Comparison of ENCODE assay signal across 8 cellular contexts in the genomic region with DNA sequence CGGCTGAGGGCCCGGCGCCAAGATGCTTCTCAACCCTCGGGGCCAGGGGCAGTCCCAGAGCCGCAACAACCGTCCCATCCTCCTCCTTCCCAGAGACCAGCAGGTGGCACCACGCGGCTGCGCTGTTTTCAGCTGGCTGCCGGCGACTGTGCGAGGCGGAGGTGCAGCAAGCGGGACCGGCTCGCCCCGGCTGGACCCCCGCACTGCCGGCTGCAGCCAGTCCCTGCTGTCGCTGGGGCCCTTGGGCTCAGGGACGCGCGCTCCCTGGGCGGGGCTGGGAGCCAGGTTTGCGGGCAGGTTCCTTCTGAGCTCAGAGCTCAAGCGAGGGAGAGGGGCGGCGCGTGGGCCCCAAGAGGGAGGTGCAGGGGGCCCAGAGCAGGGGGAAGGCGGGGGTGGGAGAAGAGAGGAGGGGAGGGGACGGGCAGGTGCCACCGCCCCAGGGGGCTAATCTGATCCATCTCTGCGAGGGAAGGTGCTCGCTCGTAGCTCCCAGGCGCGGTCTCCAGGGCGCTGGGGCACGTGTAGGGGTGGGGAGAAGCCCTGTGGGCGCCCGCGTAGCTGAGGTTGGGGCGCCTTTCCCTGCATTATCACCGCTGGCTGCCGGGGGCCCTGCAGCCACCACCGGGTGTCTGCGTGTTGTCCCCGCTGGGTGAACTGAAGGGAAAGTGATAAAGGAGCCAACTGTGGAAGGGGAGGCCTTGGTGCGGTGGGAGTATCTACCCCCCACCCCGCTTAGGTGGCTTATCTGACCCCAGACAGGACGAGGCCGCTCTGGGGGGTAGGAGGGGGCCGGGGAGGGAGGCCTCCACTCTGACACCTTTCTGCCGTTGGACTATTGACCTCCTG. TPM values are rescaled to one million over a fixed set of nuclear protein-coding genes. Genes with fewer than 3 reads are reported as not detected.
A peak's percentile ranks its signal among the peaks of the same experiment; 100 is the strongest.
DNase-seq lines count a peak whose midpoint lies in the region; ATAC-seq, FAIRE-seq and TF ChIP-seq lines count a peak whose summit lies in the region.

No MANE protein-coding gene starts in this region.

- ATAC-seq in GM23338: peak; percentile 88
- no peak for ATAC-seq in GM19452 (IDR thresholded peaks at IDR 0.05; ENCODE audit: unreplicated experiment)

- no peak overlapping the region for H3K23ac ChIP-seq in H1 (ENCODE audit: insufficient read length)

- H3K56ac ChIP-seq in H1 (replicated peaks; ENCODE audit: insufficient read length, low read depth, low read length): no peak overlapping the region

- H3K4me1 Mint-ChIP-seq in CD14-positive monocyte: peaks cover 41% of the 10 kb centered on the region
- H3K4me1 Mint-ChIP-seq in GM23338: peaks cover 44% of the 10 kb centered on the region

- 0 out of 7 replicates have a peak overlapping the region, but pooled peaks of 1 of the 4 experiments have one; percentile 7 for H3K9ac ChIP-seq in H1 (replicated peaks in 1 of 4; ENCODE audit: extremely low read depth in 1 of 4, low read depth in 3 of 4, low read length in 3 of 4)

- H3K79me2 ChIP-seq in GM23338 (replicated peaks; ENCODE audit: insufficient read depth) (no peaks in the 10 kb centered on the region), H1 (ENCODE audit: control insufficient read depth in 1 of 2, insufficient read depth in 2 of 2, low read length in 2 of 2) (no peaks in the 10 kb centered on the region)

- H3K36me3 ChIP-seq in GM23338 (ENCODE audit: insufficient read depth) (peaks cover 17% of the 10 kb centered on the region), H1 (ENCODE audit: control insufficient read depth in 2 of 4, insufficient read depth in 4 of 4, low read length in 3 of 4) (peaks cover 2 to 25% (median 19%) of the 10 kb centered on the region in 4 experiments; a peak in 6 of 8 replicates), mesodermal cell (ENCODE audit: control insufficient read depth, insufficient read depth, low read length) (peaks cover 30% of the 10 kb centered on the region)

- H2BK120ac ChIP-seq in H1 (replicated peaks; ENCODE audit: low read depth, low read length): no peak overlapping the region

- peaks cover 1 to 2% (median 1%) of the 10 kb centered on the region in 3 donors for H3K27me3 Mint-ChIP-seq in CD14-positive monocyte (ENCODE audit: low read depth in 3 of 3)
- H3K27me3 Mint-ChIP-seq in GM23338 (ENCODE audit: insufficient read depth, low read depth, poor library complexity): peaks cover 11% of the 10 kb centered on the region

- peak in 1 of 2 experiments; percentile 73; a peak in 1 of 3 replicates for TF ChIP-seq EP300 in H1 (IDR thresholded peaks at IDR 0.05; ENCODE audit: borderline replicate concordance in 1 of 2, low read depth in 2 of 2, low read length in 2 of 2)

- no peaks in the 10 kb centered on the region; the same call in 1 of the 2 replicates for H4K20me1 ChIP-seq in GM23338 (replicated peaks; ENCODE audit: insufficient read depth)
- H4K20me1 ChIP-seq in H1 (replicated peaks in 1 of 2; ENCODE audit: control insufficient read depth in 1 of 2, insufficient read depth in 2 of 2, low read length in 2 of 2): peaks cover 0 to 3% of the 10 kb centered on the region in 2 experiments

- TF ChIP-seq CTCF in CD14-positive monocyte (IDR thresholded peaks at IDR 0.05): peak; percentile 64
- TF ChIP-seq CTCF in GM23338 (conservative IDR thresholded peaks at IDR 0.05; ENCODE audit: low read depth in 2 of 2): peak; percentile 55 to 89
- TF ChIP-seq CTCF in H1 (IDR thresholded peaks at IDR 0.05; ENCODE audit: control extremely low read depth in 1 of 3, insufficient read depth in 1 of 3, low read depth in 1 of 3, low read length in 3 of 3): peak; percentile 67 to 81 (median 74)

- no peak overlapping the region for H2BK5ac ChIP-seq in H1 (ENCODE audit: low read depth, low read length)

- H3K27ac ChIP-seq in GM23338 (ENCODE audit: low read depth) (0 out of 2 replicates have a peak overlapping the region, but pooled peaks have one; percentile 59), H1 (ENCODE audit: low read depth, low read length) (no peak overlapping the region), mesodermal cell (ENCODE audit: low read depth, low read length, severe bottlenecking) (peak overlapping the region; percentile 50)

- peaks cover 65 to 87% of the 10 kb centered on the region in 2 donors for H3K36me3 Mint-ChIP-seq in CD14-positive monocyte
- peaks cover 18% of the 10 kb centered on the region for H3K36me3 Mint-ChIP-seq in GM23338 (ENCODE audit: low read depth)

- CTCF ChIA-PET in H1 (lab: Charles Lee; ENCODE audit: partially characterized antibody): interaction anchor here (0.5 to 24.6 kb wide), 20 partner anchors 10 to 608 kb away, joined by 3 to 542 read pairs (median 4); partner anchors contain the start of gene CAVIN1

- H3K27me3 ChIP-seq in GM23338 (ENCODE audit: insufficient read depth) (no peaks in the 10 kb centered on the region), H1 (replicated peaks in 1 of 4; ENCODE audit: control insufficient read depth in 3 of 4, extremely low read depth in 1 of 4, insufficient read depth in 3 of 4, low read length in 3 of 4) (no peaks in the 10 kb centered on the region)

- no peak overlapping the region for H2BK12ac ChIP-seq in H1 (ENCODE audit: low read depth, low read length)

- H3K4me3 Mint-ChIP-seq in CD14-positive monocyte (peak overlapping the region; percentile 9 to 48), GM23338 (peak overlapping the region; percentile 46)

- H3K9me3 ChIP-seq in H1 (ENCODE audit: insufficient read depth in 2 of 2, low read depth in 1 of 2, low read length in 1 of 2) (no peaks in the 10 kb centered on the region), mesodermal cell (ENCODE audit: control insufficient read depth, low read length) (no peaks in the 10 kb centered on the region)

- 30% methylated on average over 35 of the region's 54 CpGs; no CpG with 5 or more reads in 1 of the 2 experiments for WGBS in H1 (ENCODE audit: extremely low coverage in 1 of 2, insufficient coverage in 1 of 2, insufficient read length in 1 of 2, insufficient replicate concordance in 2 of 2, low coverage in 1 of 2, low lambda C conversion rate in 2 of 2, missing lambda C conversion rate in 1 of 2), 2 experiments
- 21 to 23% methylated on average over 22 to 33 of the region's 54 CpGs for WGBS in mesodermal cell (ENCODE audit: insufficient coverage in 2 of 2), 2 experiments

- H2BK15ac ChIP-seq in H1 (ENCODE audit: low read length): no peak overlapping the region

- H3F3A ChIP-seq in GM23338 (replicated peaks; ENCODE audit: low read depth): peaks cover 26% of the 10 kb centered on the region

- no peak overlapping the region for H2AK5ac ChIP-seq in H1 (ENCODE audit: low read depth, low read length)

- H3K9me3 Mint-ChIP-seq in CD14-positive monocyte (peaks cover 0 to 3% (median 0%) of the 10 kb centered on the region in 7 donors), GM23338 (no peaks in the 10 kb centered on the region; the same call in 2 of the 3 replicates)

- TF ChIP-seq RAD21 in H1 (IDR thresholded peaks at IDR 0.05 in 1 of 2, conservative IDR thresholded peaks at IDR 0.05 in 1 of 2; ENCODE audit: low read depth in 2 of 2, low read length in 2 of 2): peak; percentile 72 to 76

- H2AFZ ChIP-seq in GM23338: no peak overlapping the region
- H2AFZ ChIP-seq in H1 (ENCODE audit: low read length): no peak overlapping the region

- peak overlapping the region; percentile 56 for H3K4me3 ChIP-seq in GM23338
- H3K4me3 ChIP-seq in H1 (ENCODE audit: extremely low read depth in 1 of 4, insufficient read depth in 2 of 4, low read depth in 3 of 4, low read length in 4 of 4): peak overlapping the region in 3 of 4 experiments; percentile 13 to 46 (median 26); a peak in 4 of 8 replicates
- H3K4me3 ChIP-seq in mesodermal cell (ENCODE audit: extremely low read depth, insufficient read depth, low read length, poor library complexity, severe bottlenecking): no peak overlapping the region

- no peak for TF ChIP-seq POLR2A in H1 (IDR thresholded peaks at IDR 0.05; ENCODE audit: control extremely low read depth in 1 of 2, low read depth in 2 of 2, low read length in 2 of 2)

- no peaks in the 10 kb centered on the region for H3K23me2 ChIP-seq in H1 (ENCODE audit: low read depth, low read length)

- FAIRE-seq in H1 (lab: Jason Lieb, UNC): no peak

- H3K14ac ChIP-seq in H1 (ENCODE audit: insufficient read length): no peak overlapping the region

- H4K5ac ChIP-seq in H1 (ENCODE audit: insufficient read length, low read depth, low read length): no peak overlapping the region

- DNase-seq in CD14-positive monocyte (ENCODE audit: low spot score) (peak; percentile 73), GM23338 (ENCODE audit: low spot score) (peak; percentile 95), NCI-H510A (lab: John Stamatoyannopoulos, UW) (peak; percentile 92), H1 (ENCODE audit: low read depth in 1 of 2, low spot score in 2 of 2) (peak in 1 of 2 experiments; percentile 90)
- peak; percentile 41 for DNase-seq in activated CD8-positive, alpha-beta memory T cell treated with anti-CD3 and anti-CD28 coated beads, Interleukin-2, amount 50 U/mL, for 24 hours (ENCODE audit: extremely low read depth)
- peak; percentile 47 to 62 for DNase-seq in stimulated activated CD8-positive, alpha-beta memory T cell treated with anti-CD3 and anti-CD28 coated beads, Interleukin-2, amount 100 ng/mL, for 1 hour (ENCODE audit: low read depth in 2 of 2)

- H3K18ac ChIP-seq in H1 (ENCODE audit: extremely low read depth, low read length): no peak overlapping the region

- H3K9me2 ChIP-seq in GM23338 (ENCODE audit: insufficient read depth): no peaks in the 10 kb centered on the region

- H3K4ac ChIP-seq in H1 (replicated peaks; ENCODE audit: insufficient read length, low read depth, low read length): no peak overlapping the region

- peaks cover 23% of the 10 kb centered on the region for H3K4me1 ChIP-seq in GM23338 (ENCODE audit: insufficient read depth)
- H3K4me1 ChIP-seq in H1 (replicated peaks in 1 of 4; ENCODE audit: control insufficient read depth in 3 of 4, insufficient read depth in 4 of 4, low read length in 3 of 4): peaks cover 5 to 20% (median 8%) of the 10 kb centered on the region in 4 experiments; a peak in 6 of 7 replicates
- peaks cover 37% of the 10 kb centered on the region for H3K4me1 ChIP-seq in mesodermal cell (ENCODE audit: control insufficient read depth, insufficient read depth, low read length, poor library complexity, severe bottlenecking)

- H4K91ac ChIP-seq in H1 (replicated peaks; ENCODE audit: insufficient read length, low read length): no peak overlapping the region

- no peak overlapping the region for H2BK20ac ChIP-seq in H1 (ENCODE audit: low read length)

- H3K79me1 ChIP-seq in H1 (ENCODE audit: low read depth, low read length): no peaks in the 10 kb centered on the region; the same call in 1 of the 2 replicates

- H3K4me2 ChIP-seq in GM23338 (peak overlapping the region; percentile 82), H1 (ENCODE audit: insufficient read depth in 1 of 2, low read depth in 2 of 2, low read length in 2 of 2) (peak overlapping the region; percentile 14 to 64; a peak in 3 of 4 replicates)

- intact Hi-C loops in CD14-positive monocyte (cut with micrococcal nuclease): no loop called here

- peak overlapping the region; percentile 94 for H4K8ac ChIP-seq in H1 (ENCODE audit: extremely low read depth, insufficient read depth, low read length)

- H3K27ac Mint-ChIP-seq in CD14-positive monocyte (peak overlapping the region in 5 of 7 donors; percentile 57 to 81 (median 75)), GM23338 (no peak overlapping the region)

- POLR2A ChIA-PET in H1 (lab: Charles Lee; ENCODE audit: partially characterized antibody): interaction anchor here (0.5 to 4.8 kb wide), 13 partner anchors 11 to 673 kb away, joined by 3 to 33 read pairs (median 4); partner anchors contain the start of genes STAT3 and STAT5A

RNA-seq across cellular contexts. Expression of gene STAT5A, which starts 24.2 kb away (rescaled TPM):
- polyA plus RNA-seq in CD14-positive monocyte (10 to 100 TPM; 30.5 to 49.8 TPM), GM23338 (2016; fragmentation: Nextera tagmentation; extraction: Ambion mirVana) (2.3 and 2.4 TPM in 2 replicates), H1 (2011; rRNA removed) (4.2 and 7.9 TPM in 2 replicates)
- 14.6 and 18.1 TPM in 2 replicates for total RNA-seq in GM23338 (2014; rRNA removed; shearing (Covaris generic))
- 5.4 and 6.0 TPM in 2 replicates for total RNA-seq in H1 (2021; fragmentation: NEBNext Ultra II Directional; extraction: Animal tissue kit (Norgen Biotek cat#: 25700))
- polyA plus RNA-seq in H1 (2011; cell fraction: cytosol; rRNA removed): 4.2 TPM
- polyA plus RNA-seq in H1 (2011; cell fraction: nucleus; rRNA removed): 9.8 TPM
- 2.3 to 7.0 TPM (median 6.0 TPM) in 4 replicates for polyA plus RNA-seq in H1 (2012, experiment 1 of 2)
- polyA plus RNA-seq in H1 (2012, experiment 2 of 2): 3.0 TPM
- polyA plus RNA-seq in H1 (2013, experiment 1 of 2): 3.0 TPM
- 3.2 TPM for polyA plus RNA-seq in H1 (2013, experiment 2 of 2)
- polyA minus RNA-seq in H1 (2011; rRNA and poly(A)+ RNA removed): 6.1 and 12.0 TPM in 2 replicates
- 7.6 TPM for polyA minus RNA-seq in H1 (2011; cell fraction: cytosol; rRNA and poly(A)+ RNA removed)
- 4.3 TPM for polyA minus RNA-seq in H1 (2011; cell fraction: nucleus; rRNA and poly(A)+ RNA removed)
- polyA plus RNA-seq in mesodermal cell (2013, experiment 1 of 2): 11.4 TPM
- polyA plus RNA-seq in mesodermal cell (2013, experiment 2 of 2): 7.7 TPM

RNA-seq across cellular contexts. Expression of gene STAT5B, which starts 36.3 kb away (rescaled TPM):
- polyA plus RNA-seq in CD14-positive monocyte (10 to 100 TPM; 28.5 to 47.9 TPM), GM23338 (2016; fragmentation: Nextera tagmentation; extraction: Ambion mirVana) (13.9 and 14.3 TPM in 2 replicates), H1 (2011; rRNA removed) (35.3 and 40.8 TPM in 2 replicates)
- total RNA-seq in GM23338 (2014; rRNA removed; shearing (Covaris generic)): 47.1 and 60.5 TPM in 2 replicates
- total RNA-seq in H1 (2021; fragmentation: NEBNext Ultra II Directional; extraction: Animal tissue kit (Norgen Biotek cat#: 25700)): 43.3 and 52.6 TPM in 2 replicates
- 43.3 TPM for polyA plus RNA-seq in H1 (2011; cell fraction: cytosol; rRNA removed)
- 59.0 TPM for polyA plus RNA-seq in H1 (2011; cell fraction: nucleus; rRNA removed)
- polyA plus RNA-seq in H1 (2012, experiment 1 of 2): 30.5 to 36.1 TPM (median 33.9 TPM) in 4 replicates
- 19.0 TPM for polyA plus RNA-seq in H1 (2012, experiment 2 of 2)
- 17.7 TPM for polyA plus RNA-seq in H1 (2013, experiment 1 of 2)
- 15.8 TPM for polyA plus RNA-seq in H1 (2013, experiment 2 of 2)
- polyA minus RNA-seq in H1 (2011; rRNA and poly(A)+ RNA removed): 43.6 and 47.2 TPM in 2 replicates
- polyA minus RNA-seq in H1 (2011; cell fraction: cytosol; rRNA and poly(A)+ RNA removed): 28.5 TPM
- 22.2 TPM for polyA minus RNA-seq in H1 (2011; cell fraction: nucleus; rRNA and poly(A)+ RNA removed)
- polyA plus RNA-seq in mesodermal cell (2013, experiment 1 of 2): 31.3 TPM
- polyA plus RNA-seq in mesodermal cell (2013, experiment 2 of 2): 23.8 TPM
